In the genomic region with DNA sequence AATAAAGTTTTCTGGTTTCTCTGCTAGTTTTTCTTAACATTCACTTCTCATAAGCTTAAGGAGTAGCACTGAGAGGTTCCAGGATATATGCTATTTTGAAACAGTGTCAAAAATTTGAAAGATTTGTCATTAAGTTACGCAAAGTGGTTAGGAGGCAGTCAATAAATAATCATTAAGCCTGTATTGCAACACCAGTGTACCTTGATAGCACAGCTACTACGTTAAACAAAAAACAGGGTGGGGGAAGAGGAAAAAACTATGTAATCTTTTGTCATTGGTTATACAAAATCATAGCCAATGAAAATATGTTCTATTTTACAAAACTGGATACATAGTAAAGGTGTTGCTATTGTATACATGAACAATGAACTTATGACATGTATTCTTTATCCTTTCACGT, we compare ENCODE assay signal across 29 cellular contexts.
"Had no signal": no experiment of that assay in that cellular context is flagged by ENCODE, and none has a peak within 500 bp of the region (broad histone marks: within the 10 kb centered on the region; RNA-seq: fewer than 3 reads in every experiment).

No MANE protein-coding gene starts in this region.

- H3K27ac ChIP-seq: ascending aorta, cardiac muscle cell, VCaP had no signal

- H3K36me3 ChIP-seq: ascending aorta, cardiac muscle cell had no signal

- FAIRE-seq: bronchial epithelial cell, TTC549 had no signal

- H3K27me3 ChIP-seq: ascending aorta, cardiac muscle cell had no signal

- H3K4me3 ChIP-seq: ascending aorta, cardiac muscle cell had no signal

- H3K9me3 ChIP-seq: ascending aorta had no signal

- ATAC-seq: activated CD8-positive, alpha-beta T cell treated with anti-CD3 and anti-CD28 coated beads for 36 hours; activated naive CD8-positive, alpha-beta T cell treated with anti-CD3 and anti-CD28 coated beads, Interleukin-2, amount 50 U/mL, for 24 hours had no signal

- DNase-seq: activated B cell treated with CpG ODN at 0.5 μM for 24 hours; activated CD4-positive, alpha-beta memory T cell treated with anti-CD3 and anti-CD28 coated beads for 36 hours; activated CD4-positive, alpha-beta T cell treated with anti-CD3 and anti-CD28 coated beads for 4 hours; activated CD4-positive, alpha-beta T cell treated with anti-CD3 and anti-CD28 coated beads, Interleukin-2, amount 10 ng/mL, durations not matched to agents 24 days and 14 days; activated CD4-positive, alpha-beta T cell treated with anti-CD3 and anti-CD28 coated beads, Interleukin-2, amount 50 U/mL, for 1 hour; activated CD4-positive, alpha-beta T cell treated with anti-CD3 and anti-CD28 coated beads, Interleukin-2, amount 50 U/mL, for 4 hours; activated CD4-positive, CD25-positive, alpha-beta regulatory T cell treated with anti-CD3 and anti-CD28 coated beads, Interleukin-2, amount 50 U/mL, for 72 hours; activated CD8-positive, alpha-beta memory T cell treated with anti-CD3 and anti-CD28 coated beads, Interleukin-2, amount 50 U/mL, for 48 hours; activated CD8-positive, alpha-beta T cell treated with anti-CD3 and anti-CD28 coated beads for 36 hours; activated effector memory CD4-positive, alpha-beta T cell treated with Interleukin-2 at 50 U/mL for 16 hours; activated gamma-delta T cell; activated naive CD4-positive, alpha-beta T cell treated with anti-CD3 and anti-CD28 coated beads, Interleukin-2, amount 10 ng/mL, durations not matched to agents 7 days and 5 days; activated naive CD4-positive, alpha-beta T cell treated with Interleukin-2 at 50 U/mL for 16 hours; activated naive CD8-positive, alpha-beta T cell treated with anti-CD3 and anti-CD28 coated beads, Interleukin-2, amount 10 ng/mL, durations not matched to agents 7 days and 5 days; activated naive CD8-positive, alpha-beta T cell treated with anti-CD3 and anti-CD28 coated beads, Interleukin-2, amount 50 U/mL, for 24 hours; activated T-cell treated with anti-CD3 and anti-CD28 coated beads, Interleukin-2, amount 50 U/mL, for 24 hours; activated T-cell treated with anti-CD3 and anti-CD28 coated beads, Interleukin-2, amount 50 U/mL, for 48 hours; amygdala; anterior cingulate cortex; caudate nucleus; SW 1271; T-helper 1 cell; T-helper 2 cell; T-helper 9 cell had no signal
